1 cellular context compared by ENCODE assay signal in the genomic region with DNA sequence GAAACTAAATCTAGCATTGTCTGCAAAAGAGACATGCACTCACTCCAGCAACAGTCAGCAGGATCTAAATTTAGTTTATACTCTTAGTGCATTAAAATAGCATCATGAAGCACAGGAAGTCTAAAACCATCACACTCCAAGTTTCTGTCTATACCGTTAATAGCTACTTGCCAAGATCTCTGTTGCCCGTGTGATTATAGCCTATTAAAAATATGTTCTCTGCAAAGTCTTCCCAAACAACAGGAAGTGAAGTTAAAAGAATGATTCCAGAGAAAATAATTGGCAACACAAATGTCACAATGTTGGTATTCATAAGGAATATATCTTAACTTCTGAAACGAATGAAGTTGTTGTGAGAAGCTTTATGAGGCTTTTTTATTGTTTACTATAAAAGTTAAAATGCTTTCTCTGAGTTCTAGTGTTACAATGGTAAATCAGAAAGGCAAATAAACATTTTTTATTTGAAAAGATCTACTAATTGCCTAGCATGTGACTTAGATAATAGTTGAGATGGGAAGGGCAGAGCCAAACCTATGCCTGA.
TF ChIP-seq lines count a peak whose summit lies in the region.

No MANE protein-coding gene starts in this region.

TF ChIP-seq in SK-N-SH, 30 proteins besides CTCF, POLR2A, EP300 and RAD21 (continued from another document):
- TF ChIP-seq NFIC (IDR thresholded peaks at IDR 0.05; ENCODE audit: borderline replicate concordance) (peak; percentile 43; the same call in 1 of the 2 replicates), GABPA (IDR thresholded peaks at IDR 0.05; ENCODE audit: low read depth) (no peak), TCF12 (IDR thresholded peaks at IDR 0.05) (peak; percentile 9; the same call in 1 of the 2 replicates), FOXM1 (IDR thresholded peaks at IDR 0.05; ENCODE audit: low read depth) (no peak), MEF2A (IDR thresholded peaks at IDR 0.05; ENCODE audit: borderline replicate concordance, low read depth) (peak; percentile 88)
- TF ChIP-seq, protein P1, sequence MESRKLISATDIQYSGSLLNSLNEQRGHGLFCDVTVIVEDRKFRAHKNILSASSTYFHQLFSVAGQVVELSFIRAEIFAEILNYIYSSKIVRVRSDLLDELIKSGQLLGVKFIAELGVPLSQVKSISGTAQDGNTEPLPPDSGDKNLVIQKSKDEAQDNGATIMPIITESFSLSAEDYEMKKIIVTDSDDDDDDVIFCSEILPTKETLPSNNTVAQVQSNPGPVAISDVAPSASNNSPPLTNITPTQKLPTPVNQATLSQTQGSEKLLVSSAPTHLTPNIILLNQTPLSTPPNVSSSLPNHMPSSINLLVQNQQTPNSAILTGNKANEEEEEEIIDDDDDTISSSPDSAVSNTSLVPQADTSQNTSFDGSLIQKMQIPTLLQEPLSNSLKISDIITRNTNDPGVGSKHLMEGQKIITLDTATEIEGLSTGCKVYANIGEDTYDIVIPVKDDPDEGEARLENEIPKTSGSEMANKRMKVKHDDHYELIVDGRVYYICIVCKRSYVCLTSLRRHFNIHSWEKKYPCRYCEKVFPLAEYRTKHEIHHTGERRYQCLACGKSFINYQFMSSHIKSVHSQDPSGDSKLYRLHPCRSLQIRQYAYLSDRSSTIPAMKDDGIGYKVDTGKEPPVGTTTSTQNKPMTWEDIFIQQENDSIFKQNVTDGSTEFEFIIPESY (IDR thresholded peaks at IDR 0.05; ENCODE audit: borderline replicate concordance, low read depth): no peak
